Comparison of ENCODE assay signal across 20 cellular contexts in the genomic region with DNA sequence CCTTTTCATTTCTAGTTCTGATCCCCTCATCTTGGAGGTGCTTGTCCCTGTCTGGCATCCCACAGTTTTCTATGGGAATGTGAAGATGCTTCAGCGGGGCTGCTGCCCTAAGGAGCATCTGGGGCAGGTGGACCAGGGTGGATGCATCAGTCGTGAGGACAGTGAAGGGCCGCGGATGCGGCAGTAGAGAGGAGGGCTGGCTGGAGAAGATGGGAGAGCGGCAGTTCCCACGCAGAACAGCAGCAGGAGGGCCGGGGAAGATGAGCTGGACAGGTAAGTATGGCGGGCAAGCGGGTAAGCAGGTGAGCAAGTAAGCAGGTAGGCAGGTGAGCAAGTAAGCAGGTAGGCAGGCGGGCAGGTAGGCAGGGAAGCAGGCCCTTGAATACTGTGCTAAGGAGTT.
"Had no signal": no experiment of that assay in that cellular context is flagged by ENCODE, and none has a peak within 500 bp of the region (broad histone marks: within the 10 kb centered on the region; RNA-seq: fewer than 3 reads in every experiment).

No MANE protein-coding gene starts in this region.

- H3K4me3 ChIP-seq: sigmoid colon, smooth muscle cell, thyroid gland had no signal

- H3K36me3 Mint-ChIP-seq: activated naive CD4-positive, alpha-beta T cell treated with anti-CD3 and anti-CD28 coated beads, Interleukin-2, amount 50 U/mL, for 24 hours; immature natural killer cell had no signal

- H3K4me2 ChIP-seq: smooth muscle cell had no signal

- H3K27me3 Mint-ChIP-seq: activated naive CD4-positive, alpha-beta T cell treated with anti-CD3 and anti-CD28 coated beads, Interleukin-2, amount 50 U/mL, for 24 hours had no signal

- H3K4me1 ChIP-seq: thyroid gland had no signal

- H3K9me3 Mint-ChIP-seq: activated naive CD4-positive, alpha-beta T cell treated with anti-CD3 and anti-CD28 coated beads, Interleukin-2, amount 50 U/mL, for 24 hours; activated T-helper 1 cell treated with anti-CD3 and anti-CD28 coated beads, Interleukin-12 subunit alpha, Interleukin-12 subunit beta, Interleukin-2, Interleukin-4 antibody, amounts not matched to agents 30 ng/mL and 10 ng/mL and 1 ng/mL, durations not matched to agents 14 hours and 24 hours and 36 hours; immature natural killer cell; neural crest cell had no signal

- H3K27ac Mint-ChIP-seq: activated CD8-positive, alpha-beta T cell treated with anti-CD3 and anti-CD28 coated beads, Interleukin-2, amount 10 ng/mL, durations not matched to agents 7 days and 5 days; activated naive CD4-positive, alpha-beta T cell treated with anti-CD3 and anti-CD28 coated beads, Interleukin-2, amount 50 U/mL, for 24 hours; activated T-helper 1 cell treated with anti-CD3 and anti-CD28 coated beads, Interleukin-12 subunit alpha, Interleukin-12 subunit beta, Interleukin-2, Interleukin-4 antibody, amounts not matched to agents 30 ng/mL and 10 ng/mL and 1 ng/mL, durations not matched to agents 14 hours and 24 hours and 36 hours; immature natural killer cell; progenitor cell of endocrine pancreas had no signal

- H3K9me3 ChIP-seq: sigmoid colon, thyroid gland had no signal

- ATAC-seq: activated CD8-positive, alpha-beta T cell treated with anti-CD3 and anti-CD28 coated beads, Interleukin-2, amount 10 ng/mL, durations not matched to agents 7 days and 5 days had no signal

- H3K4me3 Mint-ChIP-seq: activated CD8-positive, alpha-beta T cell treated with anti-CD3 and anti-CD28 coated beads, Interleukin-2, amount 10 ng/mL, durations not matched to agents 7 days and 5 days; activated naive CD4-positive, alpha-beta T cell treated with anti-CD3 and anti-CD28 coated beads, Interleukin-2, amount 50 U/mL, for 24 hours; activated T-helper 1 cell treated with anti-CD3 and anti-CD28 coated beads, Interleukin-12 subunit alpha, Interleukin-12 subunit beta, Interleukin-2, Interleukin-4 antibody, amounts not matched to agents 30 ng/mL and 10 ng/mL and 1 ng/mL, durations not matched to agents 14 hours and 24 hours and 36 hours; immature natural killer cell; neural crest cell had no signal

- H3K36me3 ChIP-seq: sigmoid colon, thyroid gland had no signal

- H3K27ac ChIP-seq: thyroid gland had no signal

- H3K4me1 Mint-ChIP-seq: activated naive CD4-positive, alpha-beta T cell treated with anti-CD3 and anti-CD28 coated beads, Interleukin-2, amount 50 U/mL, for 24 hours; immature natural killer cell had no signal

- DNase-seq: activated CD4-positive, alpha-beta T cell treated with anti-CD3 and anti-CD28 coated beads for 1 hour; activated CD4-positive, alpha-beta T cell treated with anti-CD3 and anti-CD28 coated beads, Interleukin-2, amount 50 U/mL, for 1 hour; activated CD8-positive, alpha-beta T cell treated with anti-CD3 and anti-CD28 coated beads, Interleukin-2, amount 10 ng/mL, durations not matched to agents 7 days and 5 days; activated gamma-delta T cell treated with Interleukin-2 at 50 U/mL for 16 hours; anterior cingulate cortex; immature natural killer cell; left ventricle myocardium superior; retina; stimulated activated CD4-positive, alpha-beta T cell treated with anti-CD3 and anti-CD28 coated beads, Interleukin-15, amount 100 ng/mL, for 24 hours; stimulated activated CD8-positive, alpha-beta memory T cell treated with anti-CD3 and anti-CD28 coated beads, Interleukin-4, amount 100 ng/mL, for 48 hours; stimulated activated naive CD4-positive, alpha-beta T cell; T-helper 1 cell; thyroid gland had no signal

- H3K27me3 ChIP-seq: foreskin keratinocyte, sigmoid colon, thyroid gland had no signal
